Comparison of ENCODE assay signal across 8 cellular contexts in the genomic region with DNA sequence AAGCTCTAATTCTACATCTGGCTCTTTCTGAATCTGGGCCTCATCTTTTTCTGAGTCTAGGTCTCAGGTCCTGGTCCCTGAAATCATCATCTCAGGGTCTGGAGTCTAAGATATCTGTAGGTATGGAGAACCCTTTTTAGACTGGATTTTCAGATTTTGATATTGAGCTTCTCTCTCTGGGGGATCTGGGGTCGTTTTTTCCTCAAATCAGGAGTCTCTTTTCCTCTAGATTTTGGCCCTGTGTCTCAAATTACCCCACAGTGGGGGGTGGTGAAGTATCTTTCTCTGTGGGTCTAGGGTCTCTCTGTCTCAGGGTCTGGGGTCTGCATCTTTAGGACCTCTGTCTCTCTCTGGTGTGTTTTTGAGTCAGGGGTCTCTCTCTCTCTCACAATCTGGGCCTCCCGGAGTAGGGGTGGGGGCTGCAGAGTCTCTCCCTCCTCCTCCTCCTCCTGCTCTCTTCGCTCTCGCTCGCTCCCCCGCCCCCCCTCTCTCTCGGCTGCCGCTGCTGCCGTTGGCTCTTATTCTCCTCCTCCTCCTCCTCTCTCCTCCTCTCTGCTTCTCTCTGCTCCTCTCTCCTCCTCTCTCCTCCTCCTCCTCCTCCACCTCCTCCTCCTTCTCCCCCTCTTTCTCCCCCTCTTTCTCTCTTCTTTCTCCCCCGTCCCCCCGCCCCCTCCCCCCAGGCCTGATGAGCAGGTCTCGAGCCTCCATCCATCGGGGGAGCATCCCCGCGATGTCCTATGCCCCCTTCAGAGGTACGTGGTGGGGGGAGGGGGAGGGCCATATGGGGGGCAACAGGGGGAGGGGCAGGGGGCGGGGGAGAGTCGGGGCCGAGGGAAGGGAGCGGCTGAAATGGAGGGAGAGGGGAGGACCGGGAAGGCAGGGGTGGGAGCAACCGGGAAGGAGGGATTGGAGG. TPM values are rescaled to one million over a fixed set of nuclear protein-coding genes. Genes with fewer than 3 reads are reported as not detected.
A peak's percentile ranks its signal among the peaks of the same experiment; 100 is the strongest.
DNase-seq lines count a peak whose midpoint lies in the region; ATAC-seq and TF ChIP-seq lines count a peak whose summit lies in the region.

TSS of gene SYNGAP1 (plus strand) at position 486 of the 913 bp plus-strand sequence. CDS start at position 686, 200 bp downstream.

- 1 to 2% methylated on average over 21 to 22 of the region's 22 CpGs for WGBS in aorta, 2 donors

- H3K27ac ChIP-seq in fibroblast of lung (ENCODE audit: insufficient read depth, low read length) (peak within 1 kb of the TSS; percentile 100), aorta (ENCODE audit: low read depth in 1 of 2, low read length in 2 of 2) (peak within 1 kb of the TSS in 1 of 2 donors; percentile 93)

- no peaks in the 10 kb centered on the region for H3K9me3 ChIP-seq in Loucy (ENCODE audit: insufficient read depth, low read depth, low read length)
- H3K9me3 ChIP-seq in fibroblast of lung (ENCODE audit: control insufficient read depth, insufficient read depth, low read depth, low read length): no peaks in the 10 kb centered on the region
- no peaks in the 10 kb centered on the region for H3K9me3 ChIP-seq in aorta (ENCODE audit: control insufficient read depth, low read length)

- peak; percentile 15 for ATAC-seq in aorta (ENCODE audit: low FRiP score)

- intact Hi-C loops in aorta (cut with DNase I): loop anchor here in 1 of 2 donors (10.0 kb wide), 3 partner anchors 155 to 1765 kb away; partner anchors contain the start of genes APOM, BAG6, HSD17B8 and RING1

- TF ChIP-seq CTCF in AG04449 (IDR thresholded peaks at IDR 0.05; ENCODE audit: insufficient read depth, low read length, missing control alignments) (no peak), Loucy (conservative IDR thresholded peaks at IDR 0.05; ENCODE audit: low read length) (no peak), fibroblast of lung (conservative IDR thresholded peaks at IDR 0.05 in 1 of 2, IDR thresholded peaks at IDR 0.05 in 1 of 2; ENCODE audit: low read depth in 1 of 2, low read length in 2 of 2) (no peak), nephron progenitor cell (IDR thresholded peaks at IDR 0.05) (no peak)

- peak within 1 kb of the TSS; percentile 99 for H3K4me3 Mint-ChIP-seq in nephron progenitor cell

- H2AFZ ChIP-seq in Loucy (ENCODE audit: low read length): no peak within 1 kb of the TSS; the same call in 1 of the 2 replicates
- no peak within 1 kb of the TSS for H2AFZ ChIP-seq in fibroblast of lung (ENCODE audit: low read length)

- no peaks in the 10 kb centered on the region for H3F3A ChIP-seq in Loucy (ENCODE audit: low read depth)

- no peaks in the 10 kb centered on the region for H3K27me3 ChIP-seq in Loucy (ENCODE audit: insufficient read depth, low read length, poor library complexity, severe bottlenecking)
- H3K27me3 ChIP-seq in fibroblast of lung (ENCODE audit: control insufficient read depth, insufficient read depth, low read length): no peaks in the 10 kb centered on the region
- no peaks in the 10 kb centered on the region for H3K27me3 ChIP-seq in aorta (ENCODE audit: control insufficient read depth in 1 of 2, insufficient read depth in 2 of 2, low read length in 1 of 2)

- peaks cover 30% of the 10 kb centered on the region for H3K36me3 Mint-ChIP-seq in nephron progenitor cell (ENCODE audit: low read depth)

- peaks cover 91% of the 10 kb centered on the region for H3K4me1 Mint-ChIP-seq in nephron progenitor cell

- POLR2A ChIA-PET in AG04449 (lab: Yijun Ruan, JAX): no interaction called here

- H3K79me2 ChIP-seq in Loucy (ENCODE audit: insufficient read depth, low read length) (peaks cover 48% of the 10 kb centered on the region), fibroblast of lung (ENCODE audit: control insufficient read depth, insufficient read depth, low read length) (peaks cover 38% of the 10 kb centered on the region)

- H3K4me3 ChIP-seq in AG04449 (ENCODE audit: low read depth, low read length): peak within 1 kb of the TSS; percentile 61
- peak within 1 kb of the TSS; percentile 78 for H3K4me3 ChIP-seq in Loucy (ENCODE audit: low read length, poor library complexity, severe bottlenecking)
- peak within 1 kb of the TSS; percentile 45 to 67 (median 60) for H3K4me3 ChIP-seq in fibroblast of lung (replicated peaks in 1 of 4; ENCODE audit: control extremely low read depth in 1 of 4, insufficient read depth in 1 of 4, low read depth in 3 of 4, low read length in 4 of 4)
- peak within 1 kb of the TSS; percentile 60 to 69 for H3K4me3 ChIP-seq in aorta (ENCODE audit: low read length in 2 of 2)

- DNase-seq in AG04449 (ENCODE audit: low read depth, low spot score) (no peak), activated T-cell treated with anti-CD3 and anti-CD28 coated beads for 1 hour (ENCODE audit: low read depth) (peak; percentile 46), fibroblast of lung (ENCODE audit: low read depth in 2 of 2) (peak; percentile 73 to 74), nephron progenitor cell (peak; percentile 72), aorta (peak; percentile 81 to 90), NOMO-1 treated with DMSO at 0.1 percent for 48 hours (lab: John Stamatoyannopoulos, UW; ENCODE audit: unreplicated experiment) (no peak), iPS-NIHi11 (ENCODE audit: low spot score) (no peak)

- H3K36me3 ChIP-seq in Loucy (ENCODE audit: insufficient read depth, low read length): no peaks in the 10 kb centered on the region
- H3K36me3 ChIP-seq in fibroblast of lung (ENCODE audit: control insufficient read depth, insufficient read depth, low read length): peaks cover 8% of the 10 kb centered on the region
- no peaks in the 10 kb centered on the region for H3K36me3 ChIP-seq in aorta (ENCODE audit: control insufficient read depth in 1 of 2, insufficient read depth in 2 of 2, low read length in 1 of 2)

- H3K9ac ChIP-seq in Loucy (ENCODE audit: low read depth, low read length, poor library complexity, severe bottlenecking) (peak within 1 kb of the TSS; percentile 93), fibroblast of lung (ENCODE audit: insufficient read depth, low read length) (peak within 1 kb of the TSS; percentile 75)

- H3K4me2 ChIP-seq in Loucy (ENCODE audit: low read depth, low read length, poor library complexity, severe bottlenecking) (peak within 1 kb of the TSS; percentile 94), fibroblast of lung (ENCODE audit: extremely low read depth, insufficient read depth, low read length) (peak within 1 kb of the TSS; percentile 97)

- H3K27ac Mint-ChIP-seq in nephron progenitor cell: peak within 1 kb of the TSS; percentile 98

- CTCF ChIA-PET in AG04449 (lab: Yijun Ruan, JAX): interaction anchor here (0.8 to 2.1 kb wide), 6 partner anchors 16 to 159 kb away, joined by 3 to 10 read pairs (median 4); no protein-coding TSS in a partner anchor

- no peaks in the 10 kb centered on the region for H3K27me3 Mint-ChIP-seq in nephron progenitor cell (ENCODE audit: low read depth, poor library complexity)

- H3K9me2 ChIP-seq in Loucy (replicated peaks; ENCODE audit: low read depth, low read length): no peaks in the 10 kb centered on the region

- peaks cover 29% of the 10 kb centered on the region for H4K20me1 ChIP-seq in Loucy (ENCODE audit: insufficient read depth, low read length, poor library complexity, severe bottlenecking)
- H4K20me1 ChIP-seq in fibroblast of lung (ENCODE audit: control insufficient read depth, extremely low read depth, insufficient read depth, low read length): no peaks in the 10 kb centered on the region

- no peaks in the 10 kb centered on the region for H3K9me3 Mint-ChIP-seq in nephron progenitor cell

- H3K4me1 ChIP-seq in Loucy (ENCODE audit: insufficient read depth, low read length, poor library complexity, severe bottlenecking): peaks cover 54% of the 10 kb centered on the region
- H3K4me1 ChIP-seq in fibroblast of lung (ENCODE audit: control insufficient read depth, extremely low read depth, insufficient read depth, low read length): peaks cover 28% of the 10 kb centered on the region
- H3K4me1 ChIP-seq in aorta (ENCODE audit: control insufficient read depth in 1 of 2, insufficient read depth in 2 of 2, low read length in 2 of 2): peaks cover 1 to 3% of the 10 kb centered on the region in 2 donors

RNA-seq across cellular contexts. Expression of gene SYNGAP1, which starts in this region (rescaled TPM):
- total RNA-seq in fibroblast of lung (4.6 and 7.3 TPM in 2 replicates), aorta (10 to 100 TPM; 31.7 to 39.4 TPM)
- polyA plus RNA-seq in fibroblast of lung (3.6 and 5.9 TPM in 2 replicates), aorta (10 to 100 TPM in 1 of 2 donors, 1 to 10 TPM in 1; 4.4 to 16.4 TPM)
- polyA plus RNA-seq in fibroblast of lung (2012): 13.7 and 14.9 TPM in 2 replicates
- polyA minus RNA-seq in fibroblast of lung (ENCODE audit: low replicate concordance): 8.8 and 12.5 TPM in 2 replicates

Comparison
In these comparisons a context has a peak if more than half of its experiments do, and no peak if none do; other contexts are left out.
1. DNase-seq: peak in activated T-cell treated with anti-CD3 and anti-CD28 coated beads for 1 hour (single experiment), fibroblast of lung (2 of 2), nephron progenitor cell (single experiment) and aorta (2 of 2); none in AG04449 (single experiment), NOMO-1 treated with DMSO at 0.1 percent for 48 hours (single experiment) and iPS-NIHi11 (single experiment).
2. Peak in every context shown above with its lines, with median percentiles within 50 percentile points of each other: H3K4me3 ChIP-seq.